20 cellular contexts compared by ENCODE assay signal in genomic region chr1:179812501-179813292, GRCh38.
DNase-seq lines count a peak whose midpoint lies in the region; ATAC-seq and TF ChIP-seq lines count a peak whose summit lies in the region.
"Had no signal": no experiment of that assay in that cellular context is flagged by ENCODE, and none has a peak within 500 bp of the region (broad histone marks: within the 10 kb centered on the region; RNA-seq: fewer than 3 reads in every experiment).

No MANE protein-coding gene starts in this region.

- H3K4me3 ChIP-seq in right cardiac atrium (ENCODE audit: low read length) (no peak overlapping the region), sigmoid colon (no peak overlapping the region), breast epithelium (no peak overlapping the region)
- H3K4me3 ChIP-seq: SJSA1 had no signal

- H3K4me3 Mint-ChIP-seq in brain: peak overlapping the region in 3 of 5 experiments; percentile 27 to 44 (median 39)
- peak overlapping the region in 2 of 10 donors; percentile 14 to 16 for H3K4me3 Mint-ChIP-seq in naive thymus-derived CD8-positive, alpha-beta T cell

- no peak overlapping the region for H3K27ac ChIP-seq in right cardiac atrium (ENCODE audit: low read length)
- no peak overlapping the region for H3K27ac ChIP-seq in sigmoid colon
- no peak overlapping the region for H3K27ac ChIP-seq in breast epithelium
- H3K27ac ChIP-seq: RWPE1, SJSA1 had no signal

- peaks cover 18% of the 10 kb centered on the region for H3K27me3 Mint-ChIP-seq in brain
- H3K27me3 Mint-ChIP-seq in naive thymus-derived CD8-positive, alpha-beta T cell: peaks cover 0 to 22% (median 4%) of the 10 kb centered on the region in 5 donors

- H3K4me1 Mint-ChIP-seq in brain: peaks cover 49% of the 10 kb centered on the region
- H3K4me1 Mint-ChIP-seq in naive thymus-derived CD8-positive, alpha-beta T cell: peaks cover 10 to 27% (median 23%) of the 10 kb centered on the region in 4 donors

- no peaks in the 10 kb centered on the region for H3K36me3 Mint-ChIP-seq in brain
- H3K36me3 Mint-ChIP-seq in naive thymus-derived CD8-positive, alpha-beta T cell: no peaks in the 10 kb centered on the region
- H3K36me3 Mint-ChIP-seq: CD4-positive, CD25-positive, alpha-beta regulatory T cell had no signal

- TF ChIP-seq CTCF in brain (conservative IDR thresholded peaks at IDR 0.05) (no peak), sigmoid colon (IDR thresholded peaks at IDR 0.05) (no peak), breast epithelium (IDR thresholded peaks at IDR 0.05) (no peak)

- intact Hi-C loops in right cardiac atrium (cut with DNase I): loop anchor here in 1 of 4 donors (5.0 kb wide), 1 partner anchor 105 kb away; no protein-coding TSS in a partner anchor
- intact Hi-C loops in left cardiac atrium (cut with DNase I): loop anchor here (5.0 to 10.0 kb wide), 2 partner anchors 105 to 448 kb away; partner anchors contain the start of gene AXDND1 (in 1 of the 2)
- intact Hi-C loops in sigmoid colon (cut with DNase I): no loop called here
- intact Hi-C loops in breast epithelium (cut with DNase I; ENCODE audit: low total_unique reads): loop anchor here (10.0 kb wide), 1 partner anchor 108 kb away; no protein-coding TSS in a partner anchor

- peaks cover 5% of the 10 kb centered on the region for H3K4me1 ChIP-seq in right cardiac atrium (ENCODE audit: control insufficient read depth, insufficient read depth, low read length)
- H3K4me1 ChIP-seq in sigmoid colon: peaks cover 0 to 22% (median 17%) of the 10 kb centered on the region in 4 donors
- no peaks in the 10 kb centered on the region for H3K4me1 ChIP-seq in breast epithelium

- DNase-seq in right cardiac atrium: peak in 2 of 3 donors; percentile 44 to 75
- DNase-seq in left cardiac atrium: no peak
- DNase-seq in naive thymus-derived CD8-positive, alpha-beta T cell: no peak
- DNase-seq in sigmoid colon: no peak
- no peak for DNase-seq in NCI-H2227 (lab: John Stamatoyannopoulos, UW; ENCODE audit: unreplicated experiment)
- no peak for DNase-seq in breast epithelium (ENCODE audit: low spot score in 2 of 2)
- DNase-seq: ACHN; Calu3; CD4-positive, CD25-positive, alpha-beta regulatory T cell; DND-41; GDM1; HCEC 1CT; KG1; NCI-H1048; NCI-H1694 treated with DMSO at 0.1 percent for 48 hours; NCI-H524; NK-92 treated with Interleukin-12 subunit alpha and Interleukin-12 subunit beta, amount 100 ng/mL, for 24 hours had no signal

- peaks cover 0 to 5% (median 0%) of the 10 kb centered on the region in 5 experiments for H3K9me3 Mint-ChIP-seq in brain
- H3K9me3 Mint-ChIP-seq in naive thymus-derived CD8-positive, alpha-beta T cell: no peaks in the 10 kb centered on the region
- H3K9me3 Mint-ChIP-seq: CD4-positive, CD25-positive, alpha-beta regulatory T cell had no signal

- H3K27me3 ChIP-seq in right cardiac atrium (ENCODE audit: control insufficient read depth, insufficient read depth) (no peaks in the 10 kb centered on the region), sigmoid colon (no peaks in the 10 kb centered on the region), breast epithelium (no peaks in the 10 kb centered on the region)

- H3K36me3 ChIP-seq in sigmoid colon (no peaks in the 10 kb centered on the region), breast epithelium (no peaks in the 10 kb centered on the region)
- H3K36me3 ChIP-seq: SJSA1 had no signal

- no peak for TF ChIP-seq EP300 in sigmoid colon (IDR thresholded peaks at IDR 0.05)

- TF ChIP-seq POLR2A in sigmoid colon (IDR thresholded peaks at IDR 0.05) (no peak), breast epithelium (IDR thresholded peaks at IDR 0.05) (no peak)

- H3K9me3 ChIP-seq in right cardiac atrium (ENCODE audit: control insufficient read depth, low read length) (no peaks in the 10 kb centered on the region), sigmoid colon (no peaks in the 10 kb centered on the region), breast epithelium (no peaks in the 10 kb centered on the region)
- H3K9me3 ChIP-seq: SJSA1 had no signal

- no peak for ATAC-seq in right cardiac atrium
- ATAC-seq in left cardiac atrium: no peak
- no peak for ATAC-seq in naive thymus-derived CD8-positive, alpha-beta T cell

- POLR2A ChIA-PET in naive thymus-derived CD8-positive, alpha-beta T cell (lab: Charles Lee): interaction anchor here (1.3 kb wide), 1 partner anchor 69 kb away, joined by 5 read pairs; the partner anchor contains the start of gene TOR1AIP1

- H3K27ac Mint-ChIP-seq in brain: no peak overlapping the region
- peak overlapping the region in 6 of 10 donors; percentile 40 to 70 (median 57) for H3K27ac Mint-ChIP-seq in naive thymus-derived CD8-positive, alpha-beta T cell

- WGBS in right cardiac atrium: 76% methylated on average over 37 of the region's 37 CpGs
- WGBS in sigmoid colon, 2 donors: 84 to 89% methylated on average over 37 of the region's 37 CpGs

Comparison
In these comparisons a context has a peak if more than half of its experiments do, and no peak if none do; other contexts are left out.
1. DNase-seq: peak in right cardiac atrium (2 of 3); none in left cardiac atrium (single experiment), naive thymus-derived CD8-positive, alpha-beta T cell (0 of 10), sigmoid colon (single experiment), NCI-H2227 (single experiment) and breast epithelium (0 of 2).
2. H3K27ac Mint-ChIP-seq: peak in naive thymus-derived CD8-positive, alpha-beta T cell (6 of 10); none in brain (0 of 5).